ENCODE assay signal across 1 cellular context in genomic region chr13:49300716-49301589, GRCh38.
TF ChIP-seq lines count a peak whose summit lies in the region.

No MANE protein-coding gene starts in this region.

TF ChIP-seq in endothelial cell of umbilical vein, 7 proteins besides CTCF, POLR2A, EP300 and RAD21 (continued from another document):
- TF ChIP-seq MAX (IDR thresholded peaks at IDR 0.05; ENCODE audit: insufficient read depth, insufficient read length) (no peak), FOS (IDR thresholded peaks at IDR 0.05; ENCODE audit: borderline replicate concordance, insufficient read depth, low read length) (no peak), MYC (IDR thresholded peaks at IDR 0.05; ENCODE audit: low read depth, low read length) (no peak)
